ENCODE assay signal across 8 cellular contexts in genomic region chr9:130039504-130040147, GRCh38. TPM values are rescaled to one million over a fixed set of nuclear protein-coding genes. Genes with fewer than 3 reads are reported as not detected.
DNase-seq lines count a peak whose midpoint lies in the region; TF ChIP-seq lines count a peak whose summit lies in the region.

No MANE protein-coding gene starts in this region.

- no peak overlapping the region for H3K27ac ChIP-seq in mesendoderm (ENCODE audit: low read depth, low read length)

- H3K79me1 ChIP-seq in mesendoderm (ENCODE audit: low read length) = peaks cover 4% of the 10 kb centered on the region

- H3K27ac Mint-ChIP-seq in activated naive CD4-positive, alpha-beta T cell treated with anti-CD3 and anti-CD28 coated beads, Interleukin-2, amount 50 U/mL, for 24 hours = peak overlapping the region; percentile 93
- H3K27ac Mint-ChIP-seq in type B pancreatic cell = peak overlapping the region; percentile 53

- H2BK5ac ChIP-seq in mesendoderm (ENCODE audit: low read length) = no peak overlapping the region

- H3K36me3 ChIP-seq in mesendoderm (ENCODE audit: control insufficient read depth, insufficient read depth, low read length) = no peaks in the 10 kb centered on the region

- H3K4me3 ChIP-seq in epithelial cell of proximal tubule (ENCODE audit: low read depth, low read length) (no peak overlapping the region), mesendoderm (ENCODE audit: low read length) (no peak overlapping the region)

- DNase-seq in activated naive CD4-positive, alpha-beta T cell (lab: John Stamatoyannopoulos, UW) = no peak
- DNase-seq in NOMO-1 treated with dmso at 0.1 percent for 144 hours (lab: John Stamatoyannopoulos, UW; ENCODE audit: unreplicated experiment) (peak; percentile 23), epithelial cell of proximal tubule (ENCODE audit: low read depth) (no peak), type B pancreatic cell (ENCODE audit: extremely low spot score, unreplicated experiment) (no peak), mesendoderm (no peak), HuH-7.5 (ENCODE audit: low spot score) (no peak)
- no peak for DNase-seq in stimulated activated CD4-positive, alpha-beta T cell treated with anti-CD3 and anti-CD28 coated beads, Interleukin-2, amount 100 ng/mL, for 48 hours

- no peak overlapping the region for H3K9ac ChIP-seq in mesendoderm (ENCODE audit: low read length)

- no peak overlapping the region for H4K8ac ChIP-seq in mesendoderm (ENCODE audit: low read depth, low read length)

- no peak overlapping the region for H2BK15ac ChIP-seq in mesendoderm (replicated peaks; ENCODE audit: low read depth)

- no peaks in the 10 kb centered on the region for H3K9me3 Mint-ChIP-seq in activated naive CD4-positive, alpha-beta T cell treated with anti-CD3 and anti-CD28 coated beads, Interleukin-2, amount 50 U/mL, for 24 hours
- H3K9me3 Mint-ChIP-seq in type B pancreatic cell = no peaks in the 10 kb centered on the region

- H3K56ac ChIP-seq in mesendoderm (ENCODE audit: low read length) = no peak overlapping the region

- H3K23ac ChIP-seq in mesendoderm (ENCODE audit: low read length) = no peak overlapping the region

- no peak overlapping the region for H4K5ac ChIP-seq in mesendoderm (ENCODE audit: low read length)

- peaks cover 6% of the 10 kb centered on the region for H3K36me3 Mint-ChIP-seq in activated naive CD4-positive, alpha-beta T cell treated with anti-CD3 and anti-CD28 coated beads, Interleukin-2, amount 50 U/mL, for 24 hours
- peaks cover 1% of the 10 kb centered on the region for H3K36me3 Mint-ChIP-seq in type B pancreatic cell

- H3K79me2 ChIP-seq in mesendoderm (ENCODE audit: control insufficient read depth, insufficient read depth, low read length) = peaks cover 2% of the 10 kb centered on the region

- peak overlapping the region; percentile 95 for H3K4me3 Mint-ChIP-seq in activated naive CD4-positive, alpha-beta T cell treated with anti-CD3 and anti-CD28 coated beads, Interleukin-2, amount 50 U/mL, for 24 hours
- H3K4me3 Mint-ChIP-seq in type B pancreatic cell = no peak overlapping the region

- peak; percentile 14 for TF ChIP-seq CTCF in epithelial cell of proximal tubule (conservative IDR thresholded peaks at IDR 0.05; ENCODE audit: low read depth, low read length)
- TF ChIP-seq CTCF in type B pancreatic cell (conservative IDR thresholded peaks at IDR 0.05) = peak; percentile 47

- H3K4me1 ChIP-seq in mesendoderm (ENCODE audit: control insufficient read depth, low read depth, low read length) = peaks cover 2% of the 10 kb centered on the region

- no peak overlapping the region for H2AK5ac ChIP-seq in mesendoderm (ENCODE audit: low read length)

- H3K4me2 ChIP-seq in mesendoderm (ENCODE audit: low read length) = no peak overlapping the region

- H2BK120ac ChIP-seq in mesendoderm (ENCODE audit: low read depth, low read length) = no peak overlapping the region

- no peak overlapping the region for H3K4ac ChIP-seq in mesendoderm (ENCODE audit: low read depth, low read length)

- H3K27me3 Mint-ChIP-seq in activated naive CD4-positive, alpha-beta T cell treated with anti-CD3 and anti-CD28 coated beads, Interleukin-2, amount 50 U/mL, for 24 hours = no peaks in the 10 kb centered on the region
- H3K27me3 Mint-ChIP-seq in type B pancreatic cell = peaks cover 5% of the 10 kb centered on the region

- no peak overlapping the region for H3K18ac ChIP-seq in mesendoderm (ENCODE audit: low read length)

- no CpG with 5 or more reads among the region's 6 CpGs for WGBS in mesendoderm (ENCODE audit: extremely low coverage, insufficient coverage, low lambda C conversion rate)

- H3K4me1 Mint-ChIP-seq in activated naive CD4-positive, alpha-beta T cell treated with anti-CD3 and anti-CD28 coated beads, Interleukin-2, amount 50 U/mL, for 24 hours = peaks cover 72% of the 10 kb centered on the region
- H3K4me1 Mint-ChIP-seq in type B pancreatic cell (ENCODE audit: unreplicated experiment) = peaks cover 38% of the 10 kb centered on the region

- H3K27me3 ChIP-seq in mesendoderm (ENCODE audit: insufficient read depth, low read length, poor library complexity) = peaks cover 1% of the 10 kb centered on the region

RNA-seq across cellular contexts. Expression of gene FNBP1, which starts 3.4 kb away (rescaled TPM):
- 8.8 and 25.6 TPM in 2 replicates for total RNA-seq in epithelial cell of proximal tubule
- total RNA-seq in type B pancreatic cell (ENCODE audit: low replicate concordance) = 38.6 and 54.1 TPM in 2 replicates
- polyA plus RNA-seq in mesendoderm (2013, experiment 1 of 2) = 18.0 TPM
- 18.4 TPM for polyA plus RNA-seq in mesendoderm (2013, experiment 2 of 2)

RNA-seq across cellular contexts. Expression of gene GPR107, which starts 14.1 kb away (rescaled TPM):
- total RNA-seq in epithelial cell of proximal tubule (13.5 and 15.8 TPM in 2 replicates), type B pancreatic cell (ENCODE audit: low replicate concordance) (43.6 and 51.6 TPM in 2 replicates)
- polyA plus RNA-seq in mesendoderm (2013, experiment 1 of 2) = 16.4 TPM
- 16.2 TPM for polyA plus RNA-seq in mesendoderm (2013, experiment 2 of 2)
